In genomic region chrX:134377537-134377936, GRCh38 we compare ENCODE assay signal across 8 cellular contexts. TPM values are rescaled to one million over a fixed set of nuclear protein-coding genes. Genes with fewer than 3 reads are reported as not detected.
DNase-seq lines count a peak whose midpoint lies in the region; ATAC-seq and TF ChIP-seq lines count a peak whose summit lies in the region.

No MANE protein-coding gene starts in this region.

- no peak for TF ChIP-seq EP300 in Ishikawa (IDR thresholded peaks at IDR 0.05; ENCODE audit: borderline replicate concordance)

- peak; percentile 7 for DNase-seq in AG20443 (ENCODE audit: low spot score)
- peak; percentile 19 for DNase-seq in SKM-1 treated with dmso at 0.1 percent for 144 hours (lab: John Stamatoyannopoulos, UW; ENCODE audit: unreplicated experiment)
- DNase-seq in fibroblast of the aortic adventitia (ENCODE audit: low read depth) = peak; percentile 62
- DNase-seq in DMS79 treated with DMSO at 0.1 percent for 48 hours (lab: John Stamatoyannopoulos, UW) = no peak
- DNase-seq in COR-L47 (lab: John Stamatoyannopoulos, UW) = no peak

- peak; percentile 14; the same call in 1 of the 2 replicates for TF ChIP-seq RAD21 in Ishikawa (IDR thresholded peaks at IDR 0.05; ENCODE audit: low read depth)

- ATAC-seq in GM18511 (IDR thresholded peaks at IDR 0.05; ENCODE audit: unreplicated experiment) (peak; percentile 28), GM19467 (IDR thresholded peaks at IDR 0.05; ENCODE audit: unreplicated experiment) (no peak)

- peak; percentile 45 for TF ChIP-seq CTCF in fibroblast of the aortic adventitia (IDR thresholded peaks at IDR 0.05; ENCODE audit: insufficient read depth, low read length)

- no peak overlapping the region for H3K4me3 ChIP-seq in fibroblast of the aortic adventitia (ENCODE audit: low read depth, low read length)

TF ChIP-seq in Ishikawa, 13 proteins besides CTCF, POLR2A, EP300 and RAD21:
- TF ChIP-seq TCF12 (IDR thresholded peaks at IDR 0.05; ENCODE audit: low read depth) = no peak
- TF ChIP-seq MAX (IDR thresholded peaks at IDR 0.05) = no peak
- no peak for TF ChIP-seq CEBPB (IDR thresholded peaks at IDR 0.05)
- TF ChIP-seq FOXM1 (IDR thresholded peaks at IDR 0.05; ENCODE audit: borderline replicate concordance, low read depth) = no peak
- no peak for TF ChIP-seq CREB1 (IDR thresholded peaks at IDR 0.05; ENCODE audit: low read depth)
- TF ChIP-seq ZBTB7A (IDR thresholded peaks at IDR 0.05; ENCODE audit: low read depth) = no peak
- no peak for TF ChIP-seq EGR1 (IDR thresholded peaks at IDR 0.05)

RNA-seq across cellular contexts. Expression of gene PHF6, which starts 4.4 kb away (rescaled TPM):
- 16.9 and 31.9 TPM in 2 replicates for total RNA-seq in fibroblast of the aortic adventitia (ENCODE audit: low replicate concordance)

Comparison
In these comparisons a context has a peak if more than half of its experiments do, and no peak if none do; other contexts are left out.
1. DNase-seq: peak in AG20443 (single experiment), SKM-1 treated with dmso at 0.1 percent for 144 hours (single experiment) and fibroblast of the aortic adventitia (single experiment); none in DMS79 treated with DMSO at 0.1 percent for 48 hours (single experiment) and COR-L47 (single experiment).